Comparison of ENCODE assay signal across 12 cellular contexts in the genomic region with DNA sequence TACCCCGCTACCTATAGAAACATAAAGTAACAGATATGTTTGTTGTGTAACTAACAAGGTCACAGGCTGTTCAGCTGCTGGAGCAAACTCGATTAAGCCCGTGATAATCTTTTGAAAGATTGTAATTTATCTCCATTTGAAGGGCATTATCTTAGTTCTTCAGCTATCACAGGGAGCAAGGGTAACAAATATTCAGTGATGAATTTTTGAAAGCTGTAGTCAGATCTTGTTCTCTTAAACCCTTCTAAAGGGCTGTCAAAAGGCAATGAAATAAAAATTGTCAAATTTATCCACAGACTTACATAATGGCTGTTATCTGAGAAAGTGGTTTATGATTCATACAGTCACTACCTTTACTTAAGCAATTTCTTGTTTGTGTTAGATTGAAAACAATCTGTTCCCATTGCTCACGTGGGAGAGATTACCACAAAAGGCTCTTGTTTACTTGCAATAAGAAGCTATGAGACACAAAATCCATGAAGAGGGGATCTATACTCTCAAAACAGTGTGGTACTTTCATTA.
A peak's percentile ranks its signal among the peaks of the same experiment; 100 is the strongest.
DNase-seq lines count a peak whose midpoint lies in the region; ATAC-seq and TF ChIP-seq lines count a peak whose summit lies in the region.
"Had no signal": no experiment of that assay in that cellular context is flagged by ENCODE, and none has a peak within 500 bp of the region (broad histone marks: within the 10 kb centered on the region; RNA-seq: fewer than 3 reads in every experiment).

No MANE protein-coding gene starts in this region.

- peak; percentile 19 for DNase-seq in SIG-M5 treated with dmso at 0.1 percent for 504 hours (lab: John Stamatoyannopoulos, UW; ENCODE audit: unreplicated experiment)
- no peak for DNase-seq in SIG-M5 (lab: John Stamatoyannopoulos, UW)
- DNase-seq in amniotic epithelial cell (ENCODE audit: low read depth) = peak; percentile 100
- peak; percentile 14 for DNase-seq in kidney epithelial cell (ENCODE audit: low read depth)
- no peak for DNase-seq in AG08395 (ENCODE audit: low spot score)
- no peak for DNase-seq in stimulated activated CD4-positive, alpha-beta T cell treated with anti-CD3 and anti-CD28 coated beads, Interleukin-4, amount 100 ng/mL, for 1 hour
- DNase-seq in GDM1 (lab: John Stamatoyannopoulos, UW) = no peak
- DNase-seq: activated T-cell treated with anti-CD3 and anti-CD28 coated beads, Interleukin-2, amount 50 U/mL, for 48 hours; Kasumi-1 had no signal

- no peaks in the 10 kb centered on the region for H3K36me3 ChIP-seq in kidney epithelial cell (ENCODE audit: control insufficient read depth, insufficient read depth, low read length)
- H3K36me3 ChIP-seq: BLaER1 had no signal

- H3K4me3 ChIP-seq in kidney epithelial cell (ENCODE audit: low read depth, low read length) = no peak overlapping the region
- H3K4me3 ChIP-seq: BLaER1 had no signal

- no peak for TF ChIP-seq CTCF in kidney epithelial cell (IDR thresholded peaks at IDR 0.05; ENCODE audit: insufficient read depth, low read length, poor library complexity, severe bottlenecking)

- no peak for ATAC-seq in GM21786 (IDR thresholded peaks at IDR 0.05; ENCODE audit: unreplicated experiment)
- ATAC-seq: natural killer cell treated with Interleukin-12 subunit alpha and Interleukin-12 subunit beta and Interleukin-15 and Interleukin-18, amount 100 ng/mL, for 72 hours had no signal

- no peaks in the 10 kb centered on the region for H3K27me3 ChIP-seq in kidney epithelial cell (ENCODE audit: control insufficient read depth, insufficient read depth, low read length)
- H3K27me3 ChIP-seq: BLaER1 had no signal

Comparison
In these comparisons a context has a peak if more than half of its experiments do, and no peak if none do; other contexts are left out.
1. DNase-seq: peak in SIG-M5 treated with dmso at 0.1 percent for 504 hours (single experiment), amniotic epithelial cell (single experiment) and kidney epithelial cell (single experiment); none in SIG-M5 (single experiment), AG08395 (single experiment), stimulated activated CD4-positive, alpha-beta T cell treated with anti-CD3 and anti-CD28 coated beads, Interleukin-4, amount 100 ng/mL, for 1 hour (single experiment) and GDM1 (single experiment).